21 cellular contexts compared by ENCODE assay signal in genomic region chr20:1373036-1373435, GRCh38. TPM values are rescaled to one million over a fixed set of nuclear protein-coding genes. Genes with fewer than 3 reads are reported as not detected.
DNase-seq lines count a peak whose midpoint lies in the region; ATAC-seq and TF ChIP-seq lines count a peak whose summit lies in the region.
"Had no signal": no experiment of that assay in that cellular context is flagged by ENCODE, and none has a peak within 500 bp of the region (broad histone marks: within the 10 kb centered on the region; RNA-seq: fewer than 3 reads in every experiment).

No MANE protein-coding gene starts in this region.

- H3K9me3 Mint-ChIP-seq in activated CD8-positive, alpha-beta T cell treated with anti-CD3 and anti-CD28 coated beads for 36 hours, result no peaks in the 10 kb centered on the region
- H3K9me3 Mint-ChIP-seq in activated CD8-positive, alpha-beta T cell treated with anti-CD3 and anti-CD28 coated beads, Interleukin-2, amount 10 ng/mL, durations not matched to agents 7 days and 5 days (ENCODE audit: insufficient read depth), result no peaks in the 10 kb centered on the region
- H3K9me3 Mint-ChIP-seq: activated naive CD4-positive, alpha-beta T cell treated with anti-CD3 and anti-CD28 coated beads, Interleukin-2, amount 10 ng/mL, durations not matched to agents 7 days and 5 days; GM23338; neural crest cell; stimulated activated naive CD8-positive, alpha-beta T cell treated with anti-CD3 and anti-CD28 coated beads, Interleukin-15, amount 100 ng/mL, for 72 hours had no signal

- peaks cover 67% of the 10 kb centered on the region for H3K36me3 Mint-ChIP-seq in activated CD8-positive, alpha-beta T cell treated with anti-CD3 and anti-CD28 coated beads for 36 hours (ENCODE audit: low read depth)
- peaks cover 82% of the 10 kb centered on the region for H3K36me3 Mint-ChIP-seq in activated CD8-positive, alpha-beta T cell treated with anti-CD3 and anti-CD28 coated beads, Interleukin-2, amount 10 ng/mL, durations not matched to agents 7 days and 5 days (ENCODE audit: low read depth)

- CTCF ChIA-PET in activated CD8-positive, alpha-beta T cell treated with anti-CD3 and anti-CD28 coated beads for 36 hours (lab: Charles Lee), result interaction anchor here (0.7 to 1.5 kb wide), 2 partner anchors 9 to 11 kb away, joined by 3 read pairs; no protein-coding TSS in a partner anchor
- CTCF ChIA-PET in activated CD8-positive, alpha-beta T cell treated with anti-CD3 and anti-CD28 coated beads, Interleukin-2, amount 10 ng/mL, durations not matched to agents 7 days and 5 days (lab: Charles Lee), result interaction anchor here (1.3 kb wide), 2 partner anchors 10 to 14 kb away, joined by 3 to 4 read pairs; no protein-coding TSS in a partner anchor

- peak overlapping the region; percentile 18 for H3K27ac Mint-ChIP-seq in activated CD8-positive, alpha-beta T cell treated with anti-CD3 and anti-CD28 coated beads for 36 hours
- H3K27ac Mint-ChIP-seq in activated CD8-positive, alpha-beta T cell treated with anti-CD3 and anti-CD28 coated beads, Interleukin-2, amount 10 ng/mL, durations not matched to agents 7 days and 5 days, result no peak overlapping the region
- H3K27ac Mint-ChIP-seq: activated naive CD4-positive, alpha-beta T cell treated with anti-CD3 and anti-CD28 coated beads, Interleukin-2, amount 10 ng/mL, durations not matched to agents 7 days and 5 days; GM23338 had no signal

- POLR2A ChIA-PET in activated CD8-positive, alpha-beta T cell treated with anti-CD3 and anti-CD28 coated beads for 36 hours (lab: Charles Lee), result interaction anchor here (1.2 kb wide), 1 partner anchor 9 kb away, joined by 3 read pairs; no protein-coding TSS in a partner anchor
- POLR2A ChIA-PET in activated CD8-positive, alpha-beta T cell treated with anti-CD3 and anti-CD28 coated beads, Interleukin-2, amount 10 ng/mL, durations not matched to agents 7 days and 5 days (lab: Charles Lee), result interaction anchor here (1.4 kb wide), 1 partner anchor 38 kb away, joined by 4 read pairs; no protein-coding TSS in a partner anchor

- no peak for DNase-seq in activated CD8-positive, alpha-beta T cell treated with anti-CD3 and anti-CD28 coated beads for 36 hours
- DNase-seq in activated CD8-positive, alpha-beta T cell treated with anti-CD3 and anti-CD28 coated beads, Interleukin-2, amount 10 ng/mL, durations not matched to agents 7 days and 5 days, result no peak
- DNase-seq in esophagus squamous epithelium (lab: John Stamatoyannopoulos, UW) (no peak), spleen (no peak), cerebellum (ENCODE audit: low spot score) (no peak), lower leg skin (ENCODE audit: low spot score in 2 of 2) (no peak), midbrain (lab: John Stamatoyannopoulos, UW) (no peak)
- DNase-seq: 8988T; activated naive CD4-positive, alpha-beta T cell treated with anti-CD3 and anti-CD28 coated beads, Interleukin-2, amount 10 ng/mL, durations not matched to agents 7 days and 5 days; central memory CD4-positive, alpha-beta T cell; NCI-H146; NCI-H446 treated with DMSO at 0.1 percent for 48 hours; NK-92 treated with Interleukin-12 subunit alpha and Interleukin-12 subunit beta, amount 100 ng/mL, for 24 hours; SHP77 treated with DMSO at 0.1 percent for 48 hours; stimulated activated naive CD8-positive, alpha-beta T cell treated with anti-CD3 and anti-CD28 coated beads, Interleukin-15, amount 100 ng/mL, for 72 hours; upper lobe of right lung had no signal

- H3K9me3 ChIP-seq in esophagus squamous epithelium, result no peaks in the 10 kb centered on the region
- no peaks in the 10 kb centered on the region for H3K9me3 ChIP-seq in spleen
- H3K9me3 ChIP-seq: mucosa of descending colon, upper lobe of right lung had no signal

- ATAC-seq in activated CD8-positive, alpha-beta T cell treated with anti-CD3 and anti-CD28 coated beads for 36 hours, result no peak
- ATAC-seq in activated CD8-positive, alpha-beta T cell treated with anti-CD3 and anti-CD28 coated beads, Interleukin-2, amount 10 ng/mL, durations not matched to agents 7 days and 5 days, result no peak
- ATAC-seq: GM23338; mucosa of descending colon; stimulated activated naive CD8-positive, alpha-beta T cell treated with anti-CD3 and anti-CD28 coated beads, Interleukin-15, amount 100 ng/mL, for 72 hours; upper lobe of right lung had no signal

- H3K27ac ChIP-seq in VCaP (peak overlapping the region; percentile 80), esophagus squamous epithelium (peak overlapping the region in 3 of 4 donors; percentile 23 to 51 (median 30)), spleen (peak overlapping the region in 5 of 8 donors; percentile 3 to 83 (median 32))
- H3K27ac ChIP-seq: KMS-11, upper lobe of right lung had no signal

- intact Hi-C loops in activated CD8-positive, alpha-beta T cell treated with anti-CD3 and anti-CD28 coated beads for 36 hours (cut with micrococcal nuclease), result no loop called here
- intact Hi-C loops in esophagus squamous epithelium (cut with DNase I), result no loop called here
- intact Hi-C loops in spleen (cut with DNase I; ENCODE audit: low total_unique reads), result no loop called here
- intact Hi-C loops in lower leg skin (cut with DNase I; ENCODE audit: low total_unique reads), result no loop called here

- H3K36me3 ChIP-seq in esophagus squamous epithelium (peaks cover 0 to 73% (median 0%) of the 10 kb centered on the region in 3 donors), spleen (peaks cover 0 to 74% (median 51%) of the 10 kb centered on the region in 6 donors)

- WGBS in esophagus squamous epithelium, 2 donors, result 80 to 84% methylated on average over 3 of the region's 3 CpGs
- 78 to 88% (median 86%) methylated on average over 3 of the region's 3 CpGs for WGBS in spleen, 5 donors
- WGBS in lower leg skin, 2 donors, result 83 to 87% methylated on average over 3 of the region's 3 CpGs

- no peak for TF ChIP-seq CTCF in activated CD8-positive, alpha-beta T cell treated with anti-CD3 and anti-CD28 coated beads for 36 hours (IDR thresholded peaks at IDR 0.05)
- TF ChIP-seq CTCF in VCaP (conservative IDR thresholded peaks at IDR 0.05) (no peak), esophagus squamous epithelium (IDR thresholded peaks at IDR 0.05) (no peak), spleen (IDR thresholded peaks at IDR 0.05 in 8 of 11, conservative IDR thresholded peaks at IDR 0.05 in 3 of 11) (no peak), lower leg skin (IDR thresholded peaks at IDR 0.05) (no peak)

- H3K4me1 Mint-ChIP-seq in activated CD8-positive, alpha-beta T cell treated with anti-CD3 and anti-CD28 coated beads for 36 hours (ENCODE audit: low read depth), result peaks cover 71% of the 10 kb centered on the region
- peaks cover 73% of the 10 kb centered on the region for H3K4me1 Mint-ChIP-seq in activated CD8-positive, alpha-beta T cell treated with anti-CD3 and anti-CD28 coated beads, Interleukin-2, amount 10 ng/mL, durations not matched to agents 7 days and 5 days (ENCODE audit: low read depth)

- H3K27me3 ChIP-seq in esophagus squamous epithelium (no peaks in the 10 kb centered on the region), spleen (replicated peaks in 1 of 7) (no peaks in the 10 kb centered on the region)
- H3K27me3 ChIP-seq: upper lobe of right lung had no signal

- no peaks in the 10 kb centered on the region for H3K27me3 Mint-ChIP-seq in activated CD8-positive, alpha-beta T cell treated with anti-CD3 and anti-CD28 coated beads for 36 hours
- H3K27me3 Mint-ChIP-seq in activated CD8-positive, alpha-beta T cell treated with anti-CD3 and anti-CD28 coated beads, Interleukin-2, amount 10 ng/mL, durations not matched to agents 7 days and 5 days (ENCODE audit: low read depth), result no peaks in the 10 kb centered on the region
- H3K27me3 Mint-ChIP-seq: activated naive CD4-positive, alpha-beta T cell treated with anti-CD3 and anti-CD28 coated beads, Interleukin-2, amount 10 ng/mL, durations not matched to agents 7 days and 5 days; stimulated activated naive CD8-positive, alpha-beta T cell treated with anti-CD3 and anti-CD28 coated beads, Interleukin-15, amount 100 ng/mL, for 72 hours had no signal

- H3K4me1 ChIP-seq in esophagus squamous epithelium (peaks cover 4 to 81% (median 35%) of the 10 kb centered on the region in 3 donors), spleen (peaks cover 46 to 94% (median 78%) of the 10 kb centered on the region in 6 donors)

- no peak overlapping the region for H3K4me3 Mint-ChIP-seq in activated CD8-positive, alpha-beta T cell treated with anti-CD3 and anti-CD28 coated beads for 36 hours
- H3K4me3 Mint-ChIP-seq in activated CD8-positive, alpha-beta T cell treated with anti-CD3 and anti-CD28 coated beads, Interleukin-2, amount 10 ng/mL, durations not matched to agents 7 days and 5 days, result no peak overlapping the region
- H3K4me3 Mint-ChIP-seq: activated naive CD4-positive, alpha-beta T cell treated with anti-CD3 and anti-CD28 coated beads, Interleukin-2, amount 10 ng/mL, durations not matched to agents 7 days and 5 days; GM23338; stimulated activated naive CD8-positive, alpha-beta T cell treated with anti-CD3 and anti-CD28 coated beads, Interleukin-15, amount 100 ng/mL, for 72 hours had no signal

- H3K4me3 ChIP-seq in esophagus squamous epithelium (no peak overlapping the region), spleen (no peak overlapping the region), lower leg skin (ENCODE audit: low read depth, poor library complexity, severe bottlenecking) (no peak overlapping the region)
- H3K4me3 ChIP-seq: GM23338, mucosa of descending colon, upper lobe of right lung had no signal

- TF ChIP-seq POLR2A in esophagus squamous epithelium (IDR thresholded peaks at IDR 0.05) (no peak), spleen (IDR thresholded peaks at IDR 0.05) (no peak), lower leg skin (IDR thresholded peaks at IDR 0.05) (no peak)

RNA-seq across cellular contexts. Expression of gene FKBP1A, which starts 19.8 kb away (rescaled TPM):
- 100 to 1,000 TPM; 259 to 282 TPM for total RNA-seq in activated CD8-positive, alpha-beta T cell treated with anti-CD3 and anti-CD28 coated beads for 36 hours
- total RNA-seq in activated CD8-positive, alpha-beta T cell treated with anti-CD3 and anti-CD28 coated beads, Interleukin-2, amount 10 ng/mL, durations not matched to agents 7 days and 5 days, result 100 to 1,000 TPM; 288 to 291 TPM
- total RNA-seq in esophagus squamous epithelium (100 to 1,000 TPM in 3 of 4 donors, 10 to 100 TPM in 1; 76.2 to 132 (median 102) TPM), spleen (100 to 1,000 TPM; 167 to 338 (median 260) TPM), cerebellum (73.8 TPM), lower leg skin (100 to 1,000 TPM in 1 of 4 donors, 10 to 100 TPM in 3; 72.6 to 133 (median 87.5) TPM)
- 100 to 1,000 TPM; 135 to 286 (median 209) TPM for polyA plus RNA-seq in spleen

RNA-seq across cellular contexts. Expression of gene SDCBP2, which starts 44.1 kb away (rescaled TPM):
- 1 to 10 TPM; 3.0 to 3.7 TPM for total RNA-seq in activated CD8-positive, alpha-beta T cell treated with anti-CD3 and anti-CD28 coated beads for 36 hours
- total RNA-seq in activated CD8-positive, alpha-beta T cell treated with anti-CD3 and anti-CD28 coated beads, Interleukin-2, amount 10 ng/mL, durations not matched to agents 7 days and 5 days, result 1 to 10 TPM; 1.9 to 2.0 TPM
- 100 to 1,000 TPM in 3 of 4 donors, 10 to 100 TPM in 1; 90.2 to 175 (median 134) TPM for total RNA-seq in esophagus squamous epithelium
- 1 to 10 TPM; 2.1 to 7.1 (median 3.5) TPM for total RNA-seq in spleen
- polyA plus RNA-seq in spleen, result 1 to 10 TPM; 2.0 to 3.7 (median 3.0) TPM
- 2.2 TPM for total RNA-seq in cerebellum
- total RNA-seq in lower leg skin, result 100 to 1,000 TPM; 141 to 206 (median 181) TPM

Comparison
In these comparisons a context has a peak if more than half of its experiments do, and no peak if none do; other contexts are left out.
1. H3K27ac ChIP-seq: peak in every context shown above with its lines; median percentile 80 in VCaP; 32 in spleen; 30 in esophagus squamous epithelium.
2. RNA of gene SDCBP2, which starts 44.1 kb away (total RNA-seq): 141 to 206 TPM in lower leg skin and 90.2 to 175 TPM in esophagus squamous epithelium; 3.0 to 3.7 TPM in activated CD8-positive, alpha-beta T cell treated with anti-CD3 and anti-CD28 coated beads for 36 hours, 2.1 to 7.1 TPM in spleen, 2.2 TPM in cerebellum (single experiment) and 1.9 to 2.0 TPM in activated CD8-positive, alpha-beta T cell treated with anti-CD3 and anti-CD28 coated beads, Interleukin-2, amount 10 ng/mL, durations not matched to agents 7 days and 5 days; every median in the first group is over 10 times any median in the second.